In the genomic region with DNA sequence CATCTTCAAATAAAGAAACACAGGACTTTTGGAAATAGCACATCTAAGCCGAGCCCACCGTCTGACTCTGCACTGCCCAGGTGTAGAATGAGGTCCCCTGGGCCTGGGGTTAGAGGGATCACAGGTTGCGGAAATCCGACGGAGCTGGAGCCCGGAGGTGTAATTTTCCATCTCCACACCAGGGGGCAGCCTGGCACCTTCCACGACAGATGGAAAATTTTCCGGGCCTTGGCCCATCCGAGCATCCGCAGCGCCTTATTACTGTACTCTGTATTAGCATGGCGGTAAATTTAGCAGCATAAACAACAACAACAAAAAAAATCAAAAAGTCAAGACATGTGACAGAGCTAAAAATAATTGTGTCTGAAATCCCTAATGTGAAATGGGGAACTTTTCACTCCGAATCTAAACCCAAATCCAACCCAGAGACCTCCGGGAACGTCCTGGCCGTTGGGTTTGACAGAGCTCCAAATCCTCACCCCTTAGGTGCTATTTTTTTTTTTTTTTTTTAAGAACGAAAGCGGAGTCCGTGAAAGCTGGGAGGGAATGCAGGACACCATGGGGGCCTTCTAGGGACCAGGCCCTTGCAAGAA, we compare ENCODE assay signal across 8 cellular contexts.
DNase-seq lines count a peak whose midpoint lies in the region; ATAC-seq and TF ChIP-seq lines count a peak whose summit lies in the region.

No MANE protein-coding gene starts in this region.

- ATAC-seq in HG02678 (IDR thresholded peaks at IDR 0.05; ENCODE audit: unreplicated experiment) = peak; percentile 65
- peak; percentile 89 for ATAC-seq in activated CD8-positive, alpha-beta T cell treated with anti-CD3 and anti-CD28 coated beads for 36 hours
- ATAC-seq in effector memory CD8-positive, alpha-beta T cell (replicated peaks) = peak; percentile 47
- ATAC-seq in HG03045 (IDR thresholded peaks at IDR 0.05; ENCODE audit: unreplicated experiment) = no peak

- peaks cover 15% of the 10 kb centered on the region for H3K27me3 Mint-ChIP-seq in activated CD8-positive, alpha-beta T cell treated with anti-CD3 and anti-CD28 coated beads for 36 hours
- H3K27me3 Mint-ChIP-seq in effector memory CD8-positive, alpha-beta T cell = peaks cover 7 to 33% of the 10 kb centered on the region in 2 donors

- CTCF ChIA-PET in activated CD8-positive, alpha-beta T cell treated with anti-CD3 and anti-CD28 coated beads for 36 hours (lab: Charles Lee) = interaction anchor here (0.6 to 3.8 kb wide), 30 partner anchors 18 to 503 kb away, joined by 3 to 17 read pairs (median 4); a partner anchor contains a TSS

- POLR2A ChIA-PET in activated CD8-positive, alpha-beta T cell treated with anti-CD3 and anti-CD28 coated beads for 36 hours (lab: Charles Lee) = interaction anchor here (0.6 to 0.7 kb wide), 2 partner anchors 9 to 245 kb away, joined by 3 to 4 read pairs; no protein-coding TSS in a partner anchor

- DNase-seq in Daoy (ENCODE audit: low read depth) (peak; percentile 66), NCI-H526 (lab: John Stamatoyannopoulos, UW) (peak; percentile 31 to 89), midbrain (lab: John Stamatoyannopoulos, UW) (peak; percentile 71)
- peak; percentile 74 for DNase-seq in activated CD8-positive, alpha-beta T cell treated with anti-CD3 and anti-CD28 coated beads for 36 hours
- DNase-seq in effector memory CD8-positive, alpha-beta T cell = peak; percentile 23 to 42 (median 33)
- DNase-seq in stimulated activated CD8-positive, alpha-beta memory T cell treated with anti-CD3 and anti-CD28 coated beads, Interleukin-7, amount 100 ng/mL, for 1 hour (ENCODE audit: low read depth in 2 of 2) = peak; percentile 3 to 22

- H3K4me1 Mint-ChIP-seq in activated CD8-positive, alpha-beta T cell treated with anti-CD3 and anti-CD28 coated beads for 36 hours (ENCODE audit: low read depth) = peaks cover 8% of the 10 kb centered on the region
- H3K4me1 Mint-ChIP-seq in effector memory CD8-positive, alpha-beta T cell (ENCODE audit: low read depth in 2 of 2) = peaks cover 6 to 11% of the 10 kb centered on the region in 2 donors

- H3K4me3 Mint-ChIP-seq in activated CD8-positive, alpha-beta T cell treated with anti-CD3 and anti-CD28 coated beads for 36 hours = no peak overlapping the region
- no peak overlapping the region for H3K4me3 Mint-ChIP-seq in effector memory CD8-positive, alpha-beta T cell

- intact Hi-C loops in activated CD8-positive, alpha-beta T cell treated with anti-CD3 and anti-CD28 coated beads for 36 hours (cut with micrococcal nuclease) = loop anchor here (10.0 kb wide), 2 partner anchors 180 to 230 kb away; a partner anchor contains a TSS

- no peak overlapping the region for H3K27ac Mint-ChIP-seq in activated CD8-positive, alpha-beta T cell treated with anti-CD3 and anti-CD28 coated beads for 36 hours
- H3K27ac Mint-ChIP-seq in effector memory CD8-positive, alpha-beta T cell = no peak overlapping the region

- TF ChIP-seq CTCF in activated CD8-positive, alpha-beta T cell treated with anti-CD3 and anti-CD28 coated beads for 36 hours (IDR thresholded peaks at IDR 0.05) = peak; percentile 89

- no peaks in the 10 kb centered on the region for H3K36me3 Mint-ChIP-seq in activated CD8-positive, alpha-beta T cell treated with anti-CD3 and anti-CD28 coated beads for 36 hours (ENCODE audit: low read depth)
- peaks cover 9% of the 10 kb centered on the region for H3K36me3 Mint-ChIP-seq in effector memory CD8-positive, alpha-beta T cell (ENCODE audit: insufficient read depth)

- no peaks in the 10 kb centered on the region for H3K9me3 Mint-ChIP-seq in activated CD8-positive, alpha-beta T cell treated with anti-CD3 and anti-CD28 coated beads for 36 hours
- H3K9me3 Mint-ChIP-seq in effector memory CD8-positive, alpha-beta T cell = no peaks in the 10 kb centered on the region

Comparison
In these comparisons a context has a peak if more than half of its experiments do, and no peak if none do; other contexts are left out.
1. DNase-seq: peak in every context shown above with its lines; median percentile 74 in activated CD8-positive, alpha-beta T cell treated with anti-CD3 and anti-CD28 coated beads for 36 hours; 71 in midbrain; 66 in Daoy; 60 in NCI-H526; 33 in effector memory CD8-positive, alpha-beta T cell; 12 in stimulated activated CD8-positive, alpha-beta memory T cell treated with anti-CD3 and anti-CD28 coated beads, Interleukin-7, amount 100 ng/mL, for 1 hour.